30 cellular contexts compared by ENCODE assay signal in genomic region chr3:82581350-82581749, GRCh38.
"Had no signal": no experiment of that assay in that cellular context is flagged by ENCODE, and none has a peak within 500 bp of the region (broad histone marks: within the 10 kb centered on the region; RNA-seq: fewer than 3 reads in every experiment).

No MANE protein-coding gene starts in this region.

- H3K4me3 Mint-ChIP-seq: activated CD8-positive, alpha-beta T cell treated with anti-CD3 and anti-CD28 coated beads, Interleukin-2, amount 10 ng/mL, durations not matched to agents 7 days and 5 days; activated naive CD4-positive, alpha-beta T cell treated with anti-CD3 and anti-CD28 coated beads, Interleukin-2, amount 50 U/mL, for 24 hours; activated T-cell treated with anti-CD3 and anti-CD28 coated beads, Interleukin-2, amount 50 U/mL, for 24 hours; activated T-helper 1 cell treated with anti-CD3 and anti-CD28 coated beads, Interleukin-12 subunit alpha, Interleukin-12 subunit beta, Interleukin-2, Interleukin-4 antibody, amounts not matched to agents 30 ng/mL and 10 ng/mL and 1 ng/mL, durations not matched to agents 14 hours and 24 hours and 36 hours; T-helper 17 cell had no signal

- H3K4me3 ChIP-seq: breast epithelium, colonic mucosa, MG63, Peyer's patch, SJCRH30 had no signal

- H3K36me3 ChIP-seq: breast epithelium, colonic mucosa, MG63, Peyer's patch, SJCRH30, WERI-Rb-1 had no signal

- H3K27me3 Mint-ChIP-seq: activated naive CD4-positive, alpha-beta T cell treated with anti-CD3 and anti-CD28 coated beads, Interleukin-2, amount 50 U/mL, for 24 hours; activated T-cell treated with anti-CD3 and anti-CD28 coated beads, Interleukin-2, amount 50 U/mL, for 24 hours; T-helper 17 cell had no signal

- FAIRE-seq: TTC549 had no signal

- H3K4me1 Mint-ChIP-seq: activated naive CD4-positive, alpha-beta T cell treated with anti-CD3 and anti-CD28 coated beads, Interleukin-2, amount 50 U/mL, for 24 hours; T-helper 17 cell had no signal

- H3K9me3 ChIP-seq: breast epithelium, colonic mucosa, MG63, Peyer's patch, SJCRH30 had no signal

- H3K4me1 ChIP-seq: breast epithelium, colonic mucosa, Peyer's patch, SJCRH30 had no signal

- ATAC-seq: activated CD4-positive, CD25-positive, alpha-beta regulatory T cell treated with anti-CD3 and anti-CD28 coated beads, Interleukin-2, amount 50 U/mL, for 24 hours; activated CD8-positive, alpha-beta T cell treated with anti-CD3 and anti-CD28 coated beads, Interleukin-2, amount 10 ng/mL, durations not matched to agents 7 days and 5 days; SK-N-SH treated with all-trans-retinoic acid at 6 μM for 48 hours; T-helper 17 cell had no signal

- H3K27ac Mint-ChIP-seq: activated CD8-positive, alpha-beta T cell treated with anti-CD3 and anti-CD28 coated beads, Interleukin-2, amount 10 ng/mL, durations not matched to agents 7 days and 5 days; activated naive CD4-positive, alpha-beta T cell treated with anti-CD3 and anti-CD28 coated beads, Interleukin-2, amount 50 U/mL, for 24 hours; activated T-cell treated with anti-CD3 and anti-CD28 coated beads, Interleukin-2, amount 50 U/mL, for 24 hours; activated T-helper 1 cell treated with anti-CD3 and anti-CD28 coated beads, Interleukin-12 subunit alpha, Interleukin-12 subunit beta, Interleukin-2, Interleukin-4 antibody, amounts not matched to agents 30 ng/mL and 10 ng/mL and 1 ng/mL, durations not matched to agents 14 hours and 24 hours and 36 hours; T-helper 17 cell had no signal

- H3K27ac ChIP-seq: breast epithelium, colonic mucosa, Peyer's patch, RWPE1, SJCRH30, WERI-Rb-1 had no signal

- H3K9me3 Mint-ChIP-seq: activated naive CD4-positive, alpha-beta T cell treated with anti-CD3 and anti-CD28 coated beads, Interleukin-2, amount 50 U/mL, for 24 hours had no signal

- H3K27me3 ChIP-seq: breast epithelium, colonic mucosa, MG63, Peyer's patch, SJCRH30 had no signal

- H3K36me3 Mint-ChIP-seq: activated naive CD4-positive, alpha-beta T cell treated with anti-CD3 and anti-CD28 coated beads, Interleukin-2, amount 50 U/mL, for 24 hours had no signal

- DNase-seq: activated CD4-positive, alpha-beta T cell treated with anti-CD3 and anti-CD28 coated beads for 48 hours; activated CD4-positive, alpha-beta T cell treated with anti-CD3 and anti-CD28 coated beads, Interleukin-2, amount 50 U/mL, for 4 hours; activated CD8-positive, alpha-beta T cell treated with anti-CD3 and anti-CD28 coated beads, Interleukin-2, amount 10 ng/mL, durations not matched to agents 7 days and 5 days; activated effector memory CD4-positive, alpha-beta T cell treated with Interleukin-2 at 50 U/mL for 16 hours; activated naive CD4-positive, alpha-beta T cell; activated T-cell treated with anti-CD3 and anti-CD28 coated beads, Interleukin-2, amount 50 U/mL, for 24 hours; aorta; caudate nucleus; colonic mucosa; MG63; NCI-H1105; NCI-H1436; NCI-H1694 treated with DMSO at 0.1 percent for 48 hours; NCI-H2029 treated with DMSO at 0.1 percent for 48 hours; NCI-H446 treated with DMSO at 0.1 percent for 48 hours; NCI-H524 treated with DMSO at 0.1 percent for 48 hours; NCI-H748 treated with DMSO at 0.1 percent for 48 hours; Peyer's patch; Right ventricle myocardium superior; SJCRH30; T-helper 17 cell; T-helper 9 cell; WERI-Rb-1 had no signal
